In the genomic region with DNA sequence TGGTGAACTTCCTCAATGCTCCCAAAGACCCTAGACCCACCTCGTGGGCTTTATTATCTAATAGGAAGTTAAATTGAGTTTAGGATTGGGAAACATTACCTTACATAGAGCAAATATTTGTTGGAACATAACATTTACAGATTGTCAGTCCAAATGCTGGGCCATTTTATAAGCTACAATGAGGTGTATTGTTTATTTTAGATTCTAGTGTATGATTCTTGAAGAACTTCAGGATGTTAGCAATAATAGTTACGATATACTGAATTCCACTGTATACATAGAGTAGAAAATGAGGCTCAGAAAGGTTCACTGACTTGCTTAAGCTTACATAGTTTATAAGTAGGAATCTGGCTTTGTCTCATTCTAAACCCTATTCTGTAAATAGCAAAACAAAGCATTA, we compare ENCODE assay signal across 16 cellular contexts. TPM values are rescaled to one million over a fixed set of nuclear protein-coding genes. Genes with fewer than 3 reads are reported as not detected.
A peak's percentile ranks its signal among the peaks of the same experiment; 100 is the strongest.
DNase-seq lines count a peak whose midpoint lies in the region; ATAC-seq and TF ChIP-seq lines count a peak whose summit lies in the region.
"Had no signal": no experiment of that assay in that cellular context is flagged by ENCODE, and none has a peak within 500 bp of the region (broad histone marks: within the 10 kb centered on the region; RNA-seq: fewer than 3 reads in every experiment).

No MANE protein-coding gene starts in this region.

- no peaks in the 10 kb centered on the region for H3K27me3 Mint-ChIP-seq in nephron progenitor cell (ENCODE audit: low read depth, poor library complexity)
- H3K27me3 Mint-ChIP-seq: CD4-positive, alpha-beta memory T cell had no signal

- H3K4me3 Mint-ChIP-seq in nephron progenitor cell = no peak overlapping the region
- H3K4me3 Mint-ChIP-seq: CD4-positive, alpha-beta memory T cell; HFFc6 had no signal

- H3K27me3 ChIP-seq in SJCRH30 (no peaks in the 10 kb centered on the region), hepatocyte (no peaks in the 10 kb centered on the region), lower lobe of right lung (ENCODE audit: low read depth) (no peaks in the 10 kb centered on the region)

- H3K36me3 ChIP-seq in SJCRH30 (no peaks in the 10 kb centered on the region), hepatocyte (replicated peaks; ENCODE audit: insufficient read depth, low read depth) (no peaks in the 10 kb centered on the region), lower lobe of right lung (no peaks in the 10 kb centered on the region)
- H3K36me3 ChIP-seq: HAP-1 had no signal

- no peak for ATAC-seq in lower lobe of right lung

- H4K20me1 ChIP-seq in hepatocyte (ENCODE audit: insufficient read depth, poor library complexity, severe bottlenecking) = no peaks in the 10 kb centered on the region

- H3K4me1 ChIP-seq in SJCRH30 (peaks cover 27% of the 10 kb centered on the region), hepatocyte (ENCODE audit: insufficient read depth) (peaks cover 4% of the 10 kb centered on the region), lower lobe of right lung (no peaks in the 10 kb centered on the region)

- no peaks in the 10 kb centered on the region for H3K4me1 Mint-ChIP-seq in nephron progenitor cell
- H3K4me1 Mint-ChIP-seq: CD4-positive, alpha-beta memory T cell had no signal

- H3K27ac ChIP-seq in SJCRH30 (peak overlapping the region; percentile 24; the same call in 1 of the 2 replicates), hepatocyte (peak overlapping the region; percentile 1), lower lobe of right lung (no peak overlapping the region)

- intact Hi-C loops in lower lobe of right lung (cut with DNase I) = no loop called here

- H3K27ac Mint-ChIP-seq in nephron progenitor cell = no peak overlapping the region
- H3K27ac Mint-ChIP-seq: CD4-positive, alpha-beta memory T cell; HFFc6 had no signal

- H3K4me2 ChIP-seq in hepatocyte = no peak overlapping the region

- no peaks in the 10 kb centered on the region for H3K9me2 ChIP-seq in hepatocyte (replicated peaks; ENCODE audit: insufficient read depth)

- H3K36me3 Mint-ChIP-seq in nephron progenitor cell (ENCODE audit: low read depth) = peaks cover 20% of the 10 kb centered on the region
- H3K36me3 Mint-ChIP-seq: CD4-positive, alpha-beta memory T cell had no signal

- no peak for TF ChIP-seq CTCF in LNCaP clone FGC (IDR thresholded peaks at IDR 0.05; ENCODE audit: control insufficient read depth, extremely low read depth, insufficient read depth)
- TF ChIP-seq CTCF in hepatocyte (IDR thresholded peaks at IDR 0.05; ENCODE audit: poor library complexity) = no peak
- no peak for TF ChIP-seq CTCF in nephron progenitor cell (IDR thresholded peaks at IDR 0.05)
- no peak for TF ChIP-seq CTCF in lower lobe of right lung (IDR thresholded peaks at IDR 0.05)

- WGBS in hepatocyte (ENCODE audit: low lambda C conversion rate, missing lambda C conversion rate) = 35% methylated on average over 2 of the region's 2 CpGs

- H3K9me3 Mint-ChIP-seq in nephron progenitor cell = no peaks in the 10 kb centered on the region
- H3K9me3 Mint-ChIP-seq: CD4-positive, alpha-beta memory T cell; HFFc6 had no signal

- H3K9me3 ChIP-seq in SJCRH30 (replicated peaks) (no peaks in the 10 kb centered on the region), hepatocyte (ENCODE audit: low read depth) (no peaks in the 10 kb centered on the region), lower lobe of right lung (no peaks in the 10 kb centered on the region)
- H3K9me3 ChIP-seq: HAP-1 had no signal

- H3K4me3 ChIP-seq in LNCaP clone FGC (ENCODE audit: low read depth, low read length) (no peak overlapping the region), SJCRH30 (no peak overlapping the region), hepatocyte (no peak overlapping the region), lower lobe of right lung (no peak overlapping the region)
- H3K4me3 ChIP-seq: HAP-1 had no signal

- no peak overlapping the region for H2AFZ ChIP-seq in hepatocyte

- peak; percentile 70 for DNase-seq in LNCaP clone FGC (ENCODE audit: low read depth)
- DNase-seq in SJCRH30 = no peak
- DNase-seq in hepatocyte (ENCODE audit: low spot score) = no peak
- DNase-seq in OCI-M1 (lab: John Stamatoyannopoulos, UW) = no peak
- no peak for DNase-seq in nephron progenitor cell
- DNase-seq in lower lobe of right lung = no peak
- DNase-seq: C1 segment of cervical spinal cord; Calu3; CD4-positive, alpha-beta memory T cell; COR-L47; DMS53; DMS79 treated with DMSO at 0.1 percent for 48 hours; GF-D8; GOT3; HFFc6 had no signal

- H3K79me2 ChIP-seq in hepatocyte = no peaks in the 10 kb centered on the region

RNA-seq across cellular contexts. Expression of gene PAQR3, which starts 37.4 kb away (rescaled TPM):
- 69.2 and 75.6 TPM in 2 replicates for total RNA-seq in SJCRH30 (2014; rRNA removed; shearing (Covaris generic))
- 15.5 and 17.5 TPM in 2 replicates for total RNA-seq in hepatocyte
- polyA plus RNA-seq in hepatocyte = 6.1 and 10.2 TPM in 2 replicates
- 7.7 TPM for total RNA-seq in lower lobe of right lung
